ENCODE assay signal across 1 cellular context in the genomic region with DNA sequence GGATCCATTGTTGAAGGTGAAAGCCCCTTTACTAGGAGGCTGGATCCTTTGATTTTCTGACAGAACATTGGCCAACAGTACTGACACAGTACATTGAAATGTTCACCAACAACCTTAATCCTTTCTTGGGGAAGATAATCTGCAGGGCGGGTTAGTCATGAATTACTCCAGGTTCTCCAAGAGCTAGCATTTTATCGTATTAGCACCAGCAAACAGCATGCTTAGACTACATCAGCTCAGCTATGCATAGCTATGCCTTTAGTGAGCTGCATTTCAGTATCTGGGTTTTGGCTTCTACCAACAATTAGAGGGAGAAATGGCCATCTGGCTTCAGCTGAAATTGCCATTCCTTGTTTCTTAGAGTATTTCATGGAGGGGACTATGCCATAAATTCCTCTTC.
TF ChIP-seq lines count a peak whose summit lies in the region.

No MANE protein-coding gene starts in this region.

TF ChIP-seq in IMR-90, 13 proteins besides CTCF, POLR2A, EP300 and RAD21:
- TF ChIP-seq MXI1 (IDR thresholded peaks at IDR 0.05; ENCODE audit: borderline replicate concordance, low read depth, low read length), result peak; percentile 31; the same call in 1 of the 2 replicates
- 0 out of 2 replicates have a peak, but pooled peaks have one; percentile 3 for TF ChIP-seq MAFK (IDR thresholded peaks at IDR 0.05; ENCODE audit: low read depth, low read length)
- TF ChIP-seq BHLHE40 (IDR thresholded peaks at IDR 0.05; ENCODE audit: low read depth, low read length), result peak; percentile 14; the same call in 1 of the 2 replicates
- TF ChIP-seq, protein P1, sequence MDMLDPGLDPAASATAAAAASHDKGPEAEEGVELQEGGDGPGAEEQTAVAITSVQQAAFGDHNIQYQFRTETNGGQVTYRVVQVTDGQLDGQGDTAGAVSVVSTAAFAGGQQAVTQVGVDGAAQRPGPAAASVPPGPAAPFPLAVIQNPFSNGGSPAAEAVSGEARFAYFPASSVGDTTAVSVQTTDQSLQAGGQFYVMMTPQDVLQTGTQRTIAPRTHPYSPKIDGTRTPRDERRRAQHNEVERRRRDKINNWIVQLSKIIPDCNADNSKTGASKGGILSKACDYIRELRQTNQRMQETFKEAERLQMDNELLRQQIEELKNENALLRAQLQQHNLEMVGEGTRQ (IDR thresholded peaks at IDR 0.05; ENCODE audit: low read depth, low read length), result no peak
- 0 out of 2 replicates have a peak, but pooled peaks have one; percentile 16 for TF ChIP-seq FOS (IDR thresholded peaks at IDR 0.05; ENCODE audit: low read depth, low read length)
- TF ChIP-seq CEBPB (IDR thresholded peaks at IDR 0.05; ENCODE audit: low read depth, low read length), result peak; percentile 79
